ENCODE assay signal across 18 cellular contexts in genomic region chr5:135428586-135428985, GRCh38. TPM values are rescaled to one million over a fixed set of nuclear protein-coding genes. Genes with fewer than 3 reads are reported as not detected.
DNase-seq lines count a peak whose midpoint lies in the region; TF ChIP-seq lines count a peak whose summit lies in the region.
"Had no signal": no experiment of that assay in that cellular context is flagged by ENCODE, and none has a peak within 500 bp of the region (broad histone marks: within the 10 kb centered on the region; RNA-seq: fewer than 3 reads in every experiment).

No MANE protein-coding gene starts in this region.

- no peaks in the 10 kb centered on the region for H4K20me1 ChIP-seq in neural progenitor cell (ENCODE audit: low read depth)

- H2AFZ ChIP-seq in neural progenitor cell (replicated peaks), result no peak overlapping the region
- H2AFZ ChIP-seq: GM23248 had no signal

- H3K4me3 Mint-ChIP-seq in neural progenitor cell, result peak overlapping the region; percentile 15
- no peak overlapping the region for H3K4me3 Mint-ChIP-seq in CD8-positive, alpha-beta memory T cell
- H3K4me3 Mint-ChIP-seq: CD14-positive monocyte; CD4-positive, alpha-beta memory T cell had no signal

- peaks cover 10% of the 10 kb centered on the region for H3K9me3 Mint-ChIP-seq in neural progenitor cell
- peaks cover 4 to 13% (median 9%) of the 10 kb centered on the region in 5 donors for H3K9me3 Mint-ChIP-seq in CD8-positive, alpha-beta memory T cell

- no peaks in the 10 kb centered on the region for H3K4me1 ChIP-seq in HEK293 (ENCODE audit: control insufficient read depth, insufficient read depth, low read length)
- peaks cover 8% of the 10 kb centered on the region for H3K4me1 ChIP-seq in neural progenitor cell
- H3K4me1 ChIP-seq in CD8-positive, alpha-beta memory T cell (ENCODE audit: insufficient read depth, low read length), result no peaks in the 10 kb centered on the region

- peaks cover 2% of the 10 kb centered on the region for H3K36me3 Mint-ChIP-seq in neural progenitor cell
- peaks cover 0 to 6% (median 0%) of the 10 kb centered on the region in 3 donors for H3K36me3 Mint-ChIP-seq in CD8-positive, alpha-beta memory T cell

- H3K27me3 ChIP-seq in WERI-Rb-1 (ENCODE audit: insufficient read depth, low read depth, severe bottlenecking) (no peaks in the 10 kb centered on the region), neural progenitor cell (no peaks in the 10 kb centered on the region)
- no peaks in the 10 kb centered on the region for H3K27me3 ChIP-seq in CD8-positive, alpha-beta memory T cell (ENCODE audit: insufficient read depth, low read length, poor library complexity, severe bottlenecking)

- POLR2A ChIA-PET in HEK293 (lab: Yijun Ruan, JAX), result no interaction called here
- POLR2A ChIA-PET in CD8-positive, alpha-beta memory T cell (lab: Charles Lee), result no interaction called here

- TF ChIP-seq CTCF in HEK293 (tag by site-specific recombination; IDR thresholded peaks at IDR 0.05) (no peak), WERI-Rb-1 (IDR thresholded peaks at IDR 0.05; ENCODE audit: low read depth, low read length) (no peak), neural progenitor cell (IDR thresholded peaks at IDR 0.05) (no peak)

- H3K4me2 ChIP-seq in neural progenitor cell, result no peak overlapping the region

- H3F3A ChIP-seq in neural progenitor cell (ENCODE audit: low read depth), result no peaks in the 10 kb centered on the region

- CTCF ChIA-PET in HEK293 (lab: Yijun Ruan, JAX), result interaction anchor here (0.6 to 1.4 kb wide), 4 partner anchors 26 to 49 kb away, joined by 3 to 5 read pairs (median 4); no protein-coding TSS in a partner anchor
- CTCF ChIA-PET in CD8-positive, alpha-beta memory T cell (lab: Charles Lee), result interaction anchor here (1.3 kb wide), 1 partner anchor 26 kb away, joined by 3 read pairs; no protein-coding TSS in a partner anchor

- no peaks in the 10 kb centered on the region for H3K9me3 ChIP-seq in HEK293 (ENCODE audit: control insufficient read depth, insufficient read depth, low read depth, low read length)
- H3K9me3 ChIP-seq in WERI-Rb-1 (ENCODE audit: severe bottlenecking), result no peaks in the 10 kb centered on the region
- H3K9me3 ChIP-seq in neural progenitor cell (ENCODE audit: low read depth), result peaks cover 4% of the 10 kb centered on the region
- H3K9me3 ChIP-seq in CD8-positive, alpha-beta memory T cell (ENCODE audit: low read length), result no peaks in the 10 kb centered on the region

- H3K36me3 ChIP-seq in HEK293 (ENCODE audit: control insufficient read depth in 2 of 2, insufficient read depth in 1 of 2, low read length in 2 of 2) (no peaks in the 10 kb centered on the region), WERI-Rb-1 (no peaks in the 10 kb centered on the region), neural progenitor cell (no peaks in the 10 kb centered on the region)
- H3K36me3 ChIP-seq in CD8-positive, alpha-beta memory T cell (ENCODE audit: insufficient read depth, low read length), result no peaks in the 10 kb centered on the region

- no peak overlapping the region for H3K27ac ChIP-seq in HEK293 (ENCODE audit: extremely low read depth, low read depth, low read length)
- peak overlapping the region; percentile 41; the same call in 1 of the 2 replicates for H3K27ac ChIP-seq in WERI-Rb-1
- H3K27ac ChIP-seq in neural progenitor cell, result no peak overlapping the region
- no peak overlapping the region for H3K27ac ChIP-seq in CD8-positive, alpha-beta memory T cell (ENCODE audit: low read depth, low read length)
- H3K27ac ChIP-seq: GM23248 had no signal

- no peak overlapping the region for H3K4me3 ChIP-seq in HEK293 (ENCODE audit: low read depth, low read length)
- no peak overlapping the region for H3K4me3 ChIP-seq in WERI-Rb-1 (ENCODE audit: low read depth, low read length)
- no peak overlapping the region for H3K4me3 ChIP-seq in neural progenitor cell
- H3K4me3 ChIP-seq in CD8-positive, alpha-beta memory T cell (ENCODE audit: low read length), result no peak overlapping the region
- H3K4me3 ChIP-seq: GM23248 had no signal

- H3K27me3 Mint-ChIP-seq in neural progenitor cell (ENCODE audit: insufficient read depth, low read depth), result peaks cover 6% of the 10 kb centered on the region
- H3K27me3 Mint-ChIP-seq in CD8-positive, alpha-beta memory T cell, result peaks cover 10 to 49% of the 10 kb centered on the region in 2 donors

- DNase-seq in WERI-Rb-1 (no peak), neural progenitor cell (ENCODE audit: low spot score) (no peak), pons (ENCODE audit: low spot score) (no peak), NCI-H2227 treated with DMSO at 0.1 percent for 48 hours (lab: John Stamatoyannopoulos, UW) (no peak)
- no peak for DNase-seq in CD8-positive, alpha-beta memory T cell
- DNase-seq: Caco-2; CD4-positive, alpha-beta memory T cell; DMS153; DND-41; GM23248; H7; HCEC 1CT had no signal

- H3K9ac ChIP-seq in neural progenitor cell, result no peak overlapping the region
- H3K9ac ChIP-seq: GM23248 had no signal

- H3K27ac Mint-ChIP-seq in neural progenitor cell, result no peak overlapping the region
- H3K27ac Mint-ChIP-seq in CD8-positive, alpha-beta memory T cell, result no peak overlapping the region

- H3K79me2 ChIP-seq in neural progenitor cell (ENCODE audit: low read depth), result no peaks in the 10 kb centered on the region

- peaks cover 1% of the 10 kb centered on the region for H3K4me1 Mint-ChIP-seq in neural progenitor cell
- H3K4me1 Mint-ChIP-seq in CD8-positive, alpha-beta memory T cell, result no peaks in the 10 kb centered on the region

TF ChIP-seq in HEK293, 187 proteins besides CTCF, POLR2A, EP300 and RAD21:
- TF ChIP-seq SETDB1 (IDR thresholded peaks at IDR 0.05; ENCODE audit: insufficient read length, low read length) (peak; percentile 78), OVOL3 (tag by site-specific recombination; IDR thresholded peaks at IDR 0.05) (no peak)

RNA-seq across cellular contexts. Expression of gene DCANP1, which starts 18.6 kb away (rescaled TPM):
- not detected in 2 replicates for total RNA-seq in neural progenitor cell (ENCODE audit: low replicate concordance)
- not detected for total RNA-seq in CD8-positive, alpha-beta memory T cell
- polyA plus RNA-seq in CD8-positive, alpha-beta memory T cell, result not detected
- total RNA-seq: A172; A673; Caco-2; CD4-positive, alpha-beta memory T cell; GM23248; H1; H7 had no signal
- polyA plus RNA-seq: BJ; CD4-positive, alpha-beta memory T cell; GM23248; H1 had no signal

RNA-seq across cellular contexts. Expression of gene TIFAB, which starts 23.6 kb away (rescaled TPM):
- not detected in 2 replicates for total RNA-seq in neural progenitor cell (ENCODE audit: low replicate concordance)
- total RNA-seq in CD8-positive, alpha-beta memory T cell, result not detected
- polyA plus RNA-seq in CD8-positive, alpha-beta memory T cell, result not detected
- total RNA-seq: A172, A673, Caco-2, GM23248, H1, H7 had no signal
- polyA plus RNA-seq: BJ; CD4-positive, alpha-beta memory T cell; GM23248; H1 had no signal

RNA-seq across cellular contexts. Expression of gene MACROH2A1, which starts 29.6 kb away (rescaled TPM):
- total RNA-seq in neural progenitor cell (ENCODE audit: low replicate concordance), result 179 and 227 TPM in 2 replicates
- 100 to 1,000 TPM; 199 to 202 TPM for total RNA-seq in CD8-positive, alpha-beta memory T cell
- polyA plus RNA-seq in CD8-positive, alpha-beta memory T cell, result 112 TPM
